18 cellular contexts compared by ENCODE assay signal in the genomic region with DNA sequence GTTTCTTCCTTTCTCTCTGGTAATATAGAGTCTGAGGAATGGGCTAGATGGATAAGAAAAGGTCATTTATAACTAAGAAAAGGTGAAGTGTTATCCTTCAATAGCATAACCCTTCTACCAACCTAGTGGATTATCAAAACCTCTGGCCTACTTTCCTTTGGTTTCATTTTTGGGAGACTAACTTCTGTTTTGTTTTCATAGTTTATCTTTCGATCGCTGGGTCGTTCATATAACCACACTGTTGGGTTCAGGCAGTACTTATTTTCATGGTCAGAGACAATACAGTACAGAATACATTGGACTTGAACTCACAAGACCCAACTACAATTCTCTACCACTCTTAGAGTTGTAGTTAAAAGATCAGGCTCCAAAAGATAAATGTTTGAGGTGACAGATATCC.
DNase-seq lines count a peak whose midpoint lies in the region; ATAC-seq and TF ChIP-seq lines count a peak whose summit lies in the region.
"Had no signal": no experiment of that assay in that cellular context is flagged by ENCODE, and none has a peak within 500 bp of the region (broad histone marks: within the 10 kb centered on the region; RNA-seq: fewer than 3 reads in every experiment).

No MANE protein-coding gene starts in this region.

- H3K4me1 Mint-ChIP-seq in CD8-positive, alpha-beta memory T cell, result peaks cover 53 to 62% (median 58%) of the 10 kb centered on the region in 3 donors
- H3K4me1 Mint-ChIP-seq in immature natural killer cell, result peaks cover 58 to 82% of the 10 kb centered on the region in 2 donors
- H3K4me1 Mint-ChIP-seq in stimulated activated naive B cell treated with anti-CD40 and anti-IgM and Interleukin-4, amounts not matched to agents 10 μg/mL and 1 μg/mL and 100 μg/mL, for 72 hours, result peaks cover 36 to 38% of the 10 kb centered on the region in 2 donors

- peaks cover 27% of the 10 kb centered on the region for H3K4me1 ChIP-seq in CD8-positive, alpha-beta memory T cell (ENCODE audit: insufficient read depth, low read length)
- no peaks in the 10 kb centered on the region for H3K4me1 ChIP-seq in OCI-LY7 (ENCODE audit: insufficient read depth, low read length, poor library complexity, severe bottlenecking)

- no peak overlapping the region for H3K4me2 ChIP-seq in OCI-LY7 (ENCODE audit: low read length)

- H3K9me3 ChIP-seq in CD8-positive, alpha-beta memory T cell (ENCODE audit: low read length), result no peaks in the 10 kb centered on the region
- H3K9me3 ChIP-seq in OCI-LY7 (ENCODE audit: low read length), result no peaks in the 10 kb centered on the region

- POLR2A ChIA-PET in CD8-positive, alpha-beta memory T cell (lab: Charles Lee), result no interaction called here
- POLR2A ChIA-PET in OCI-LY7 (lab: Charles Lee), result no interaction called here

- no peaks in the 10 kb centered on the region for H4K20me1 ChIP-seq in OCI-LY7 (ENCODE audit: insufficient read depth, low read length)

- ATAC-seq in stimulated activated naive B cell treated with anti-CD40 and anti-IgM and Interleukin-4, amounts not matched to agents 10 μg/mL and 1 μg/mL and 100 μg/mL, for 72 hours (replicated peaks), result no peak
- ATAC-seq: left ventricle myocardium superior, sciatic nerve had no signal

- peak overlapping the region in 6 of 8 donors; percentile 8 to 85 (median 35) for H3K27ac Mint-ChIP-seq in CD8-positive, alpha-beta memory T cell
- peak overlapping the region; percentile 57 to 77 (median 66) for H3K27ac Mint-ChIP-seq in immature natural killer cell
- H3K27ac Mint-ChIP-seq in stimulated activated naive B cell treated with anti-CD40 and anti-IgM and Interleukin-4, amounts not matched to agents 10 μg/mL and 1 μg/mL and 100 μg/mL, for 72 hours, result peak overlapping the region; percentile 10
- H3K27ac Mint-ChIP-seq: IgD-negative memory B cell had no signal

- H3K9me2 ChIP-seq in OCI-LY7 (ENCODE audit: insufficient read depth, low read length), result no peaks in the 10 kb centered on the region

- H3K36me3 Mint-ChIP-seq in CD8-positive, alpha-beta memory T cell, result peaks cover 3 to 25% (median 14%) of the 10 kb centered on the region in 3 donors
- H3K36me3 Mint-ChIP-seq in immature natural killer cell, result peaks cover 3 to 5% (median 4%) of the 10 kb centered on the region in 3 donors
- peaks cover 13 to 22% of the 10 kb centered on the region in 2 donors for H3K36me3 Mint-ChIP-seq in stimulated activated naive B cell treated with anti-CD40 and anti-IgM and Interleukin-4, amounts not matched to agents 10 μg/mL and 1 μg/mL and 100 μg/mL, for 72 hours

- H3K36me3 ChIP-seq in CD8-positive, alpha-beta memory T cell (ENCODE audit: insufficient read depth, low read length), result no peaks in the 10 kb centered on the region
- H3K36me3 ChIP-seq in OCI-LY7 (ENCODE audit: insufficient read depth, low read length), result no peaks in the 10 kb centered on the region

- peak overlapping the region; percentile 38 for H3K27ac ChIP-seq in CD8-positive, alpha-beta memory T cell (ENCODE audit: low read depth, low read length)
- H3K27ac ChIP-seq in OCI-LY7 (ENCODE audit: low read depth, low read length, poor library complexity, severe bottlenecking), result no peak overlapping the region
- H3K27ac ChIP-seq: C4-2B had no signal

- DNase-seq in CD8-positive, alpha-beta memory T cell, result no peak
- DNase-seq in OCI-M1 (lab: John Stamatoyannopoulos, UW) (peak; percentile 74), immature natural killer cell (no peak), OCI-LY7 (ENCODE audit: low spot score) (no peak)
- DNase-seq in stimulated activated naive B cell treated with anti-CD40 and anti-IgM and Interleukin-4, amounts not matched to agents 10 μg/mL and 1 μg/mL and 100 μg/mL, for 72 hours, result no peak
- DNase-seq in stimulated activated CD4-positive, alpha-beta T cell treated with anti-CD3 and anti-CD28 coated beads, Interleukin-12 subunit alpha, Interleukin-12 subunit beta, amount 100 ng/mL, for 4 hours, result no peak
- DNase-seq in activated CD4-positive, alpha-beta T cell treated with anti-CD3 and anti-CD28 coated beads, Interleukin-2, amount 50 U/mL, for 1 hour, result no peak
- DNase-seq: activated CD4-positive, alpha-beta T cell treated with anti-CD3 and anti-CD28 coated beads, Interleukin-2, amount 50 U/mL, for 4 hours; anterior cingulate cortex; dermis blood vessel endothelial cell; left ventricle myocardium superior; NCI-H1105; SIG-M5; stimulated activated CD4-positive, alpha-beta T cell treated with anti-CD3 and anti-CD28 coated beads, Interleukin-4, amount 100 ng/mL, for 4 hours had no signal

- H3K4me3 Mint-ChIP-seq in CD8-positive, alpha-beta memory T cell, result peak overlapping the region in 4 of 7 donors; percentile 10 to 46 (median 24)
- peak overlapping the region in 2 of 5 donors; percentile 33 to 50 for H3K4me3 Mint-ChIP-seq in immature natural killer cell
- H3K4me3 Mint-ChIP-seq in stimulated activated naive B cell treated with anti-CD40 and anti-IgM and Interleukin-4, amounts not matched to agents 10 μg/mL and 1 μg/mL and 100 μg/mL, for 72 hours, result no peak overlapping the region
- H3K4me3 Mint-ChIP-seq: neural crest cell had no signal

- H3K79me2 ChIP-seq in OCI-LY7 (ENCODE audit: insufficient read depth, low read depth, low read length), result no peaks in the 10 kb centered on the region

- TF ChIP-seq CTCF in OCI-LY7 (conservative IDR thresholded peaks at IDR 0.05; ENCODE audit: low read length), result no peak

- no peak overlapping the region for H2AFZ ChIP-seq in OCI-LY7 (ENCODE audit: low read length)

- H3K27me3 Mint-ChIP-seq in CD8-positive, alpha-beta memory T cell, result no peaks in the 10 kb centered on the region
- H3K27me3 Mint-ChIP-seq in immature natural killer cell (ENCODE audit: low read depth in 3 of 3), result peaks cover 0 to 6% (median 2%) of the 10 kb centered on the region in 3 donors
- H3K27me3 Mint-ChIP-seq in stimulated activated naive B cell treated with anti-CD40 and anti-IgM and Interleukin-4, amounts not matched to agents 10 μg/mL and 1 μg/mL and 100 μg/mL, for 72 hours, result no peaks in the 10 kb centered on the region
- H3K27me3 Mint-ChIP-seq: IgD-negative memory B cell had no signal

- H3K4me3 ChIP-seq in CD8-positive, alpha-beta memory T cell (ENCODE audit: low read length), result no peak overlapping the region
- no peak overlapping the region for H3K4me3 ChIP-seq in OCI-LY7 (ENCODE audit: low read depth, low read length, poor library complexity, severe bottlenecking)

- CTCF ChIA-PET in CD8-positive, alpha-beta memory T cell (lab: Charles Lee), result no interaction called here
- CTCF ChIA-PET in OCI-LY7 (lab: Charles Lee; ENCODE audit: unreplicated experiment), result no interaction called here

- no TSS peak for BruUV-seq in OCI-LY7 (replicated peaks; lab: Mats Ljungman, UMichigan)

- no peaks in the 10 kb centered on the region for H3K9me3 Mint-ChIP-seq in CD8-positive, alpha-beta memory T cell
- H3K9me3 Mint-ChIP-seq in immature natural killer cell, result no peaks in the 10 kb centered on the region
- H3K9me3 Mint-ChIP-seq in stimulated activated naive B cell treated with anti-CD40 and anti-IgM and Interleukin-4, amounts not matched to agents 10 μg/mL and 1 μg/mL and 100 μg/mL, for 72 hours, result no peaks in the 10 kb centered on the region
- H3K9me3 Mint-ChIP-seq: IgD-negative memory B cell had no signal

- no peaks in the 10 kb centered on the region for H3K27me3 ChIP-seq in CD8-positive, alpha-beta memory T cell (ENCODE audit: insufficient read depth, low read length, poor library complexity, severe bottlenecking)

- intact Hi-C loops in OCI-LY7 (cut with micrococcal nuclease; ENCODE audit: unreplicated experiment), result no loop called here

Comparison
In these comparisons a context has a peak if more than half of its experiments do, and no peak if none do; other contexts are left out.
1. H3K27ac Mint-ChIP-seq: peak in every context shown above with its lines; median percentile 66 in immature natural killer cell; 35 in CD8-positive, alpha-beta memory T cell; 10 in stimulated activated naive B cell treated with anti-CD40 and anti-IgM and Interleukin-4, amounts not matched to agents 10 μg/mL and 1 μg/mL and 100 μg/mL, for 72 hours.
2. H3K4me3 Mint-ChIP-seq: peak in CD8-positive, alpha-beta memory T cell (4 of 7); none in stimulated activated naive B cell treated with anti-CD40 and anti-IgM and Interleukin-4, amounts not matched to agents 10 μg/mL and 1 μg/mL and 100 μg/mL, for 72 hours (0 of 2).